8 cellular contexts compared by ENCODE assay signal in the genomic region with DNA sequence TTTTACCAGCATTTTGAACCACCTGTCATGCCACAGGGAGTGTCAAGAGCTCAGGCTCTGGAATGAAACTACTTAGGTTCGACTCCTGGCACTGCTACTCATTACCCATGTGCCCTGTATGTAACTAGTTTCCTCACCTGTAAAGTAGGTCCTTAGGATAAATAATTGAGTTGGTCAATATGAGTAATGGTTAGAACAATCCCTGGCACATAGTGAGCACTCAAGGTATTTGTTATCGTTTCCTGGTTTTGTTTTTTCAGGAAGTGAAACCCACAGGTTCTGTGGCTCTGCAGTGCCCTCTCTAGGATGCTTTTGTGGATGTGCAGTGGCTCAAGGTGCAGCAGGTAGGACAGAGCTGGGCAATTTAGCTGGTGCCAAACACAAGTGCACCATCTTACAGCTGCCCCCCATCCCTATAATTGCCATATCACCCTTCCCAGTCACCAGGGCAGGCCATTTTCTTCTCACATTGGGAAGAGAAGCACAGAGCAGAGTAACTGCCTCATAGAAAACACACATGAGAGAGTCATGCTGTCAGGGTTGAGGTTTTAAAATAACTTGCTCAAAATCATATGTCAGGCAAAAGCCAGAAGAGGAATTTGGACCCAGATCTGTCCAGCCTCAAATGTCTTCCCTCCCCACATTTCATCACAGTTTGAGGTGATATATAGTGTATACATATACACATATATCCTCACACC.
DNase-seq lines count a peak whose midpoint lies in the region; ATAC-seq and TF ChIP-seq lines count a peak whose summit lies in the region.

No MANE protein-coding gene starts in this region.

- H3K27me3 ChIP-seq in HCT116 (ENCODE audit: insufficient read depth, low read length): no peaks in the 10 kb centered on the region

- ATAC-seq in HCT116: peak; percentile 94
- no peak for ATAC-seq in GM21576 (IDR thresholded peaks at IDR 0.05; ENCODE audit: unreplicated experiment)

- peak overlapping the region; percentile 73 for H3K27ac Mint-ChIP-seq in activated naive CD4-positive, alpha-beta T cell treated with anti-CD3 and anti-CD28 coated beads, Interleukin-2, amount 10 ng/mL, durations not matched to agents 7 days and 5 days
- no peak overlapping the region for H3K27ac Mint-ChIP-seq in progenitor cell of endocrine pancreas

- H4K20me1 ChIP-seq in HCT116 (ENCODE audit: insufficient read depth): no peaks in the 10 kb centered on the region

- H3K79me2 ChIP-seq in HCT116 (ENCODE audit: insufficient read depth, low read length): no peaks in the 10 kb centered on the region

- H3K4me3 Mint-ChIP-seq in activated naive CD4-positive, alpha-beta T cell treated with anti-CD3 and anti-CD28 coated beads, Interleukin-2, amount 10 ng/mL, durations not matched to agents 7 days and 5 days: no peak overlapping the region
- H3K4me3 Mint-ChIP-seq in progenitor cell of endocrine pancreas (ENCODE audit: low read depth): no peak overlapping the region

- no peak overlapping the region for H3K27ac ChIP-seq in HCT116 (ENCODE audit: low read depth, low read length)

- H3K4me3 ChIP-seq in HCT116 (replicated peaks in 1 of 2; ENCODE audit: low read depth in 1 of 2, low read length in 2 of 2) (no peak overlapping the region), LNCaP clone FGC (ENCODE audit: low read depth, low read length) (no peak overlapping the region)

- peak; percentile 69 for TF ChIP-seq RAD21 in HCT116 (IDR thresholded peaks at IDR 0.05; ENCODE audit: low read depth)

- H3K4me1 Mint-ChIP-seq in activated naive CD4-positive, alpha-beta T cell treated with anti-CD3 and anti-CD28 coated beads, Interleukin-2, amount 10 ng/mL, durations not matched to agents 7 days and 5 days: peaks cover 55% of the 10 kb centered on the region
- H3K4me1 Mint-ChIP-seq in progenitor cell of endocrine pancreas (ENCODE audit: low read depth): no peaks in the 10 kb centered on the region

- peaks cover 4% of the 10 kb centered on the region for H3K27me3 Mint-ChIP-seq in activated naive CD4-positive, alpha-beta T cell treated with anti-CD3 and anti-CD28 coated beads, Interleukin-2, amount 10 ng/mL, durations not matched to agents 7 days and 5 days
- no peaks in the 10 kb centered on the region for H3K27me3 Mint-ChIP-seq in progenitor cell of endocrine pancreas

- peak; percentile 42 to 59 (median 56); a peak in 5 of 6 replicates for TF ChIP-seq CTCF in HCT116 (IDR thresholded peaks at IDR 0.05 in 2 of 3, conservative IDR thresholded peaks at IDR 0.05 in 1 of 3; ENCODE audit: borderline replicate concordance in 1 of 3, insufficient read depth in 1 of 3, low read depth in 2 of 3, low read length in 2 of 3)
- TF ChIP-seq CTCF in LNCaP clone FGC (IDR thresholded peaks at IDR 0.05; ENCODE audit: control insufficient read depth, extremely low read depth, insufficient read depth): peak; percentile 43
- peak; percentile 37 for TF ChIP-seq CTCF in progenitor cell of endocrine pancreas (IDR thresholded peaks at IDR 0.05; ENCODE audit: unreplicated experiment)

- RAD21 ChIA-PET in HCT116 (lab: Charles Lee; ENCODE audit: low non-redundant PET in 1 of 2, low total read pairs in 2 of 2, uncharacterized antibody in 2 of 2, unreplicated experiment in 2 of 2): interaction anchor here (1.0 to 1.3 kb wide), 3 partner anchors 328 to 376 kb away, joined by 3 to 7 read pairs (median 3); a partner anchor contains a TSS

- no peaks in the 10 kb centered on the region for H3K36me3 ChIP-seq in HCT116 (ENCODE audit: control insufficient read depth in 1 of 2, insufficient read depth in 2 of 2, low read length in 2 of 2)

- peaks cover 8% of the 10 kb centered on the region for H3K36me3 Mint-ChIP-seq in activated naive CD4-positive, alpha-beta T cell treated with anti-CD3 and anti-CD28 coated beads, Interleukin-2, amount 10 ng/mL, durations not matched to agents 7 days and 5 days
- H3K36me3 Mint-ChIP-seq in progenitor cell of endocrine pancreas (ENCODE audit: insufficient read depth): no peaks in the 10 kb centered on the region

- H3K4me1 ChIP-seq in HCT116 (ENCODE audit: control insufficient read depth in 1 of 2, insufficient read depth in 2 of 2, low read length in 2 of 2): peaks cover 0 to 6% of the 10 kb centered on the region in 2 experiments; a peak in 1 of 4 replicates

- peak overlapping the region; percentile 71 for H2AFZ ChIP-seq in HCT116 (ENCODE audit: low read depth, low read length, poor library complexity, severe bottlenecking)

- intact Hi-C loops in HCT116 (cut with micrococcal nuclease): no loop called here

- POLR2A ChIA-PET in HCT116 (lab: Charles Lee): interaction anchor here (1.3 kb wide), 1 partner anchor 374 kb away, joined by 3 read pairs; no protein-coding TSS in a partner anchor

- no peaks in the 10 kb centered on the region for H3K9me2 ChIP-seq in HCT116 (ENCODE audit: insufficient read depth)

- H3K9ac ChIP-seq in HCT116 (ENCODE audit: low read length): no peak overlapping the region

- H3K4me2 ChIP-seq in HCT116 (ENCODE audit: low read length): peak overlapping the region; percentile 33

- TF ChIP-seq POLR2A in HCT116 (IDR thresholded peaks at IDR 0.05; ENCODE audit: borderline replicate concordance, extremely low read depth, insufficient read depth, insufficient read length): no peak

- CTCF ChIA-PET in activated naive CD4-positive, alpha-beta T cell treated with anti-CD3 and anti-CD28 coated beads, Interleukin-2, amount 10 ng/mL, durations not matched to agents 7 days and 5 days (lab: Charles Lee): interaction anchor here (0.7 to 2.5 kb wide), 18 partner anchors 9 to 1077 kb away, joined by 3 to 15 read pairs (median 3); no protein-coding TSS in a partner anchor
- CTCF ChIA-PET in HCT116 (lab: Charles Lee): interaction anchor here (0.7 to 2.1 kb wide), 8 partner anchors 8 to 387 kb away, joined by 3 to 35 read pairs (median 6); no protein-coding TSS in a partner anchor

- no TSS peak for BruUV-seq in HCT116 (replicated peaks; lab: Mats Ljungman, UMichigan)

- H3K9me3 ChIP-seq in HCT116 (ENCODE audit: control insufficient read depth in 1 of 2, insufficient read depth in 1 of 2, low read depth in 1 of 2, low read length in 2 of 2): no peaks in the 10 kb centered on the region

- peak; percentile 68 for DNase-seq in activated naive CD4-positive, alpha-beta T cell treated with anti-CD3 and anti-CD28 coated beads, Interleukin-2, amount 10 ng/mL, durations not matched to agents 7 days and 5 days
- no peak for DNase-seq in activated naive CD4-positive, alpha-beta T cell treated with Interleukin-2 at 50 U/mL for 16 hours
- DNase-seq in HCT116 (ENCODE audit: low read depth, low spot score) (peak; percentile 19), LNCaP clone FGC (ENCODE audit: low read depth) (peak; percentile 30), amniotic epithelial cell (ENCODE audit: low read depth) (peak; percentile 19), progenitor cell of endocrine pancreas (ENCODE audit: low spot score, unreplicated experiment) (no peak), inferior parietal cortex (ENCODE audit: extremely low spot score) (no peak)

- H3K9me3 Mint-ChIP-seq in activated naive CD4-positive, alpha-beta T cell treated with anti-CD3 and anti-CD28 coated beads, Interleukin-2, amount 10 ng/mL, durations not matched to agents 7 days and 5 days: no peaks in the 10 kb centered on the region
- H3K9me3 Mint-ChIP-seq in progenitor cell of endocrine pancreas (ENCODE audit: low read depth): peaks cover 3% of the 10 kb centered on the region

TF ChIP-seq in HCT116, 20 proteins besides CTCF, POLR2A, EP300 and RAD21:
- no peak for TF ChIP-seq TCF7L2 (IDR thresholded peaks at IDR 0.05; ENCODE audit: borderline replicate concordance, extremely low read depth, insufficient read depth, insufficient read length)
- TF ChIP-seq ELF1 (IDR thresholded peaks at IDR 0.05; ENCODE audit: borderline replicate concordance, low read depth): peak; percentile 56
- peak; percentile 33; the same call in 1 of the 2 replicates for TF ChIP-seq CBX3 (IDR thresholded peaks at IDR 0.05; ENCODE audit: low read depth)

Comparison
In these comparisons a context has a peak if more than half of its experiments do, and no peak if none do; other contexts are left out.
1. DNase-seq: peak in activated naive CD4-positive, alpha-beta T cell treated with anti-CD3 and anti-CD28 coated beads, Interleukin-2, amount 10 ng/mL, durations not matched to agents 7 days and 5 days (single experiment), HCT116 (single experiment), LNCaP clone FGC (single experiment) and amniotic epithelial cell (single experiment); none in activated naive CD4-positive, alpha-beta T cell treated with Interleukin-2 at 50 U/mL for 16 hours (single experiment), progenitor cell of endocrine pancreas (single experiment) and inferior parietal cortex (single experiment).
2. Peak in every context shown above with its lines, with median percentiles within 50 percentile points of each other: CTCF ChIP-seq.